In genomic region chr22:45312856-45313255, GRCh38 we compare ENCODE assay signal across 1 cellular context.
TF ChIP-seq lines count a peak whose summit lies in the region.

No MANE protein-coding gene starts in this region.

TF ChIP-seq in K562, 482 proteins besides CTCF, POLR2A, EP300 and RAD21:
- TF ChIP-seq PRDM10 (IDR thresholded peaks at IDR 0.05; ENCODE audit: partially characterized antibody) = peak; percentile 24
- TF ChIP-seq TSC22D4 (tag; IDR thresholded peaks at IDR 0.05) = no peak
- peak; percentile 33 for TF ChIP-seq PKNOX1 (IDR thresholded peaks at IDR 0.05)
- TF ChIP-seq CREB1 (IDR thresholded peaks at IDR 0.05) = no peak
- no peak for TF ChIP-seq CREB1 (CRISPR knock-in tag; IDR thresholded peaks at IDR 0.05)
- TF ChIP-seq PTBP1 (IDR thresholded peaks at IDR 0.05; ENCODE audit: low read depth, low read length) = no peak
TF ChIP-seq in K562: peak in this region for 2.
